ENCODE assay signal across 1 cellular context in the genomic region with DNA sequence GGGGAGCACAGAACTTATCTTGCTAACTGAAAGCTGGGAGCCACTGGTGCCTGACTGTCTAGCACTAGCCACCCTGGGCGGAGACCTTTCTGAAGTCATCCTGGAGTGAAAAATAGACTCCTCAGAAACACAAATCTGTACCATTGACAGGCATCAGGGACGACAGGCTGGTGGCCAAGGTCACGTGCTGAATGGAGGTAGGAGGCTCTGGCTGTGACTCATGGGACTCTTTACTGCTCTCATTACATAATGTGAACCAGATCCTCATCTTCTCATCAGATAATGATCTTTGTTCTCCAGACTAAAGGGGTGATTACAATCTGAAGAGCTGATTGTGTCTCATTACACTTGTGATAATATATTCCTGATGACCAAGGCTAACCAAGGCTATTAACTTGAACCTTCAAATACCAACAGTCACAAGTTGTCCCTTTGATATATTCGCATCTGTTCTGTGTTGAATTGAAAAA.
TF ChIP-seq lines count a peak whose summit lies in the region.

No MANE protein-coding gene starts in this region.

TF ChIP-seq in GM12878, 131 proteins besides CTCF, POLR2A, EP300 and RAD21:
- no peak for TF ChIP-seq PML (IDR thresholded peaks at IDR 0.05; ENCODE audit: low read length)
- no peak for TF ChIP-seq TAF1 (IDR thresholded peaks at IDR 0.05; ENCODE audit: borderline replicate concordance, low read depth, low read length)
- TF ChIP-seq, protein P1, sequence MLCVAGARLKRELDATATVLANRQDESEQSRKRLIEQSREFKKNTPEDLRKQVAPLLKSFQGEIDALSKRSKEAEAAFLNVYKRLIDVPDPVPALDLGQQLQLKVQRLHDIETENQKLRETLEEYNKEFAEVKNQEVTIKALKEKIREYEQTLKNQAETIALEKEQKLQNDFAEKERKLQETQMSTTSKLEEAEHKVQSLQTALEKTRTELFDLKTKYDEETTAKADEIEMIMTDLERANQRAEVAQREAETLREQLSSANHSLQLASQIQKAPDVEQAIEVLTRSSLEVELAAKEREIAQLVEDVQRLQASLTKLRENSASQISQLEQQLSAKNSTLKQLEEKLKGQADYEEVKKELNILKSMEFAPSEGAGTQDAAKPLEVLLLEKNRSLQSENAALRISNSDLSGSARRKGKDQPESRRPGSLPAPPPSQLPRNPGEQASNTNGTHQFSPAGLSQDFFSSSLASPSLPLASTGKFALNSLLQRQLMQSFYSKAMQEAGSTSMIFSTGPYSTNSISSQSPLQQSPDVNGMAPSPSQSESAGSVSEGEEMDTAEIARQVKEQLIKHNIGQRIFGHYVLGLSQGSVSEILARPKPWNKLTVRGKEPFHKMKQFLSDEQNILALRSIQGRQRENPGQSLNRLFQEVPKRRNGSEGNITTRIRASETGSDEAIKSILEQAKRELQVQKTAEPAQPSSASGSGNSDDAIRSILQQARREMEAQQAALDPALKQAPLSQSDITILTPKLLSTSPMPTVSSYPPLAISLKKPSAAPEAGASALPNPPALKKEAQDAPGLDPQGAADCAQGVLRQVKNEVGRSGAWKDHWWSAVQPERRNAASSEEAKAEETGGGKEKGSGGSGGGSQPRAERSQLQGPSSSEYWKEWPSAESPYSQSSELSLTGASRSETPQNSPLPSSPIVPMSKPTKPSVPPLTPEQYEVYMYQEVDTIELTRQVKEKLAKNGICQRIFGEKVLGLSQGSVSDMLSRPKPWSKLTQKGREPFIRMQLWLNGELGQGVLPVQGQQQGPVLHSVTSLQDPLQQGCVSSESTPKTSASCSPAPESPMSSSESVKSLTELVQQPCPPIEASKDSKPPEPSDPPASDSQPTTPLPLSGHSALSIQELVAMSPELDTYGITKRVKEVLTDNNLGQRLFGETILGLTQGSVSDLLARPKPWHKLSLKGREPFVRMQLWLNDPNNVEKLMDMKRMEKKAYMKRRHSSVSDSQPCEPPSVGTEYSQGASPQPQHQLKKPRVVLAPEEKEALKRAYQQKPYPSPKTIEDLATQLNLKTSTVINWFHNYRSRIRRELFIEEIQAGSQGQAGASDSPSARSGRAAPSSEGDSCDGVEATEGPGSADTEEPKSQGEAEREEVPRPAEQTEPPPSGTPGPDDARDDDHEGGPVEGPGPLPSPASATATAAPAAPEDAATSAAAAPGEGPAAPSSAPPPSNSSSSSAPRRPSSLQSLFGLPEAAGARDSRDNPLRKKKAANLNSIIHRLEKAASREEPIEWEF (IDR thresholded peaks at IDR 0.05; ENCODE audit: insufficient replicate concordance, low read depth, low read length), result no peak
- TF ChIP-seq SUPT20H (IDR thresholded peaks at IDR 0.05; ENCODE audit: borderline replicate concordance, control insufficient read depth, low read depth, low read length), result no peak
- TF ChIP-seq, protein P2, sequence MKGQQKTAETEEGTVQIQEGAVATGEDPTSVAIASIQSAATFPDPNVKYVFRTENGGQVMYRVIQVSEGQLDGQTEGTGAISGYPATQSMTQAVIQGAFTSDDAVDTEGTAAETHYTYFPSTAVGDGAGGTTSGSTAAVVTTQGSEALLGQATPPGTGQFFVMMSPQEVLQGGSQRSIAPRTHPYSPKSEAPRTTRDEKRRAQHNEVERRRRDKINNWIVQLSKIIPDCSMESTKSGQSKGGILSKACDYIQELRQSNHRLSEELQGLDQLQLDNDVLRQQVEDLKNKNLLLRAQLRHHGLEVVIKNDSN (IDR thresholded peaks at IDR 0.05; ENCODE audit: borderline replicate concordance, extremely low read length, insufficient read depth, low read depth, low read length), result peak; percentile 33
- TF ChIP-seq ZBED1 (IDR thresholded peaks at IDR 0.05; ENCODE audit: borderline replicate concordance), result no peak
